In the genomic region with DNA sequence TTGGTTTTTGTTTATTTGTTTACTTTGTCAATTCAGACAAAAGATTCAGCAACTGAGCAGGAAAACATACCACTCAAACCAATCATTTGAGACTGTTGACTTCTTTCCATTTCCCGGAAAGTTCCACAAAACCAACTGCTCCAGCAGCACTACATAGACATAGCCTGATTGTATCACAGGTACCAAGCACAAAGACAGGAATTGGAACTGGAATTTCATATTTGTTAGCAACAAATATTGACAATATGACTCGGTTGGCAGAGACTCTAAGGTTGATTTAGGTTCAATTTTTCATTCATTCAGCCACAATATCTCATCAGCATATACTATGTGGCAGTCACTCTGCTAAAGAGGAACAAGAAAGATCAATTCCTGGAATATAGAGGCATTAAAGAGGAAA, we compare ENCODE assay signal across 20 cellular contexts.
DNase-seq lines count a peak whose midpoint lies in the region; ATAC-seq and TF ChIP-seq lines count a peak whose summit lies in the region.
"Had no signal": no experiment of that assay in that cellular context is flagged by ENCODE, and none has a peak within 500 bp of the region (broad histone marks: within the 10 kb centered on the region; RNA-seq: fewer than 3 reads in every experiment).

No MANE protein-coding gene starts in this region.

- peaks cover 7% of the 10 kb centered on the region; the same call in 1 of the 2 replicates for H3K4me1 ChIP-seq in PC-3 (ENCODE audit: insufficient read depth, low read length)
- H3K4me1 ChIP-seq in naive thymus-derived CD4-positive, alpha-beta T cell (ENCODE audit: control insufficient read depth in 2 of 2, insufficient read depth in 2 of 2, low read length in 2 of 2): no peaks in the 10 kb centered on the region
- H3K4me1 ChIP-seq: BE2C; BLaER1 treated with 17β-estradiol and CSF1 and Interleukin-3, amounts not matched to agents 10 nM and 100 nM had no signal

- H3K36me3 Mint-ChIP-seq in naive thymus-derived CD4-positive, alpha-beta T cell: no peaks in the 10 kb centered on the region
- H3K36me3 Mint-ChIP-seq: CD14-positive monocyte; CD8-positive, alpha-beta memory T cell had no signal

- no peaks in the 10 kb centered on the region for H3K36me3 ChIP-seq in PC-3 (ENCODE audit: low read depth, low read length)
- no peaks in the 10 kb centered on the region for H3K36me3 ChIP-seq in naive thymus-derived CD4-positive, alpha-beta T cell (ENCODE audit: control insufficient read depth in 2 of 3, insufficient read depth in 3 of 3, low read length in 3 of 3)
- H3K36me3 ChIP-seq: BE2C; BLaER1 treated with 17β-estradiol and CSF1 and Interleukin-3, amounts not matched to agents 10 nM and 100 nM had no signal

- peak; percentile 51 for ATAC-seq in PC-3
- ATAC-seq in naive thymus-derived CD4-positive, alpha-beta T cell: no peak
- ATAC-seq: HCT116 had no signal

- no peaks in the 10 kb centered on the region for H3F3A ChIP-seq in PC-3 (ENCODE audit: low read length, unreplicated experiment)

- H3K79me2 ChIP-seq in PC-3 (ENCODE audit: low read length): no peaks in the 10 kb centered on the region

- H3K27ac ChIP-seq in PC-3 (ENCODE audit: low read length): no peak overlapping the region
- H3K27ac ChIP-seq in naive thymus-derived CD4-positive, alpha-beta T cell (ENCODE audit: low read depth, low read length): no peak overlapping the region
- H3K27ac ChIP-seq: 22Rv1; BLaER1 treated with 17β-estradiol and CSF1 and Interleukin-3, amounts not matched to agents 10 nM and 100 nM; GM23248 had no signal

- H3K4me2 ChIP-seq in PC-3 (ENCODE audit: low read length): no peak overlapping the region
- H3K4me2 ChIP-seq: BLaER1 treated with 17β-estradiol and CSF1 and Interleukin-3, amounts not matched to agents 10 nM and 100 nM had no signal

- peaks cover 0 to 14% (median 2%) of the 10 kb centered on the region in 11 donors for H3K9me3 Mint-ChIP-seq in naive thymus-derived CD4-positive, alpha-beta T cell
- H3K9me3 Mint-ChIP-seq: CD4-positive, alpha-beta T cell had no signal

- H3K4me3 Mint-ChIP-seq in naive thymus-derived CD4-positive, alpha-beta T cell: no peak overlapping the region
- H3K4me3 Mint-ChIP-seq: CD14-positive monocyte; CD4-positive, alpha-beta T cell; CD8-positive, alpha-beta memory T cell; H9 had no signal

- H3K4me3 ChIP-seq in PC-3 (ENCODE audit: low read length): no peak overlapping the region
- no peak overlapping the region for H3K4me3 ChIP-seq in naive thymus-derived CD4-positive, alpha-beta T cell (ENCODE audit: low read length)
- H3K4me3 ChIP-seq: BLaER1 treated with 17β-estradiol and CSF1 and Interleukin-3, amounts not matched to agents 10 nM and 100 nM; GM23248 had no signal

- H3K4me1 Mint-ChIP-seq in naive thymus-derived CD4-positive, alpha-beta T cell: no peaks in the 10 kb centered on the region
- H3K4me1 Mint-ChIP-seq: CD14-positive monocyte; CD8-positive, alpha-beta memory T cell had no signal

- H2AFZ ChIP-seq in PC-3 (ENCODE audit: low read length): no peak overlapping the region
- H2AFZ ChIP-seq: GM23248 had no signal

- CTCF ChIA-PET in PC-3 (lab: Charles Lee): no interaction called here
- CTCF ChIA-PET in naive thymus-derived CD4-positive, alpha-beta T cell (lab: Charles Lee): no interaction called here

- no peaks in the 10 kb centered on the region for H3K27me3 ChIP-seq in PC-3 (ENCODE audit: low read length)
- no peaks in the 10 kb centered on the region for H3K27me3 ChIP-seq in naive thymus-derived CD4-positive, alpha-beta T cell (ENCODE audit: control insufficient read depth in 2 of 2, insufficient read depth in 2 of 2, low read length in 2 of 2)
- H3K27me3 ChIP-seq: BE2C had no signal

- H3K9ac ChIP-seq in PC-3 (ENCODE audit: low read length): no peak overlapping the region
- H3K9ac ChIP-seq: BLaER1 treated with 17β-estradiol and CSF1 and Interleukin-3, amounts not matched to agents 10 nM and 100 nM; GM23248 had no signal

- no TSS peak for BruUV-seq in PC-3 (replicated peaks; lab: Mats Ljungman, UMichigan)

- H3K9me3 ChIP-seq in PC-3 (ENCODE audit: low read length): no peaks in the 10 kb centered on the region
- H3K9me3 ChIP-seq in naive thymus-derived CD4-positive, alpha-beta T cell (ENCODE audit: control insufficient read depth in 2 of 3, low read length in 3 of 3): no peaks in the 10 kb centered on the region
- H3K9me3 ChIP-seq: BE2C had no signal

- no peak for TF ChIP-seq CTCF in PC-3 (conservative IDR thresholded peaks at IDR 0.05; ENCODE audit: low read depth, low read length)

- peaks cover 0 to 7% (median 0%) of the 10 kb centered on the region in 5 donors for H3K27me3 Mint-ChIP-seq in naive thymus-derived CD4-positive, alpha-beta T cell
- H3K27me3 Mint-ChIP-seq: CD4-positive, alpha-beta T cell; CD8-positive, alpha-beta memory T cell had no signal

- no peaks in the 10 kb centered on the region for H3K9me2 ChIP-seq in PC-3 (replicated peaks; ENCODE audit: low read length)

- H4K20me1 ChIP-seq in PC-3 (ENCODE audit: low read length): no peaks in the 10 kb centered on the region
- H4K20me1 ChIP-seq: BLaER1 treated with 17β-estradiol and CSF1 and Interleukin-3, amounts not matched to agents 10 nM and 100 nM had no signal

- no peak overlapping the region for H3K27ac Mint-ChIP-seq in naive thymus-derived CD4-positive, alpha-beta T cell
- H3K27ac Mint-ChIP-seq: CD14-positive monocyte; CD4-positive, alpha-beta T cell; CD8-positive, alpha-beta memory T cell; H9 had no signal

- POLR2A ChIA-PET in PC-3 (lab: Charles Lee; ENCODE audit: unreplicated experiment): no interaction called here
- POLR2A ChIA-PET in naive thymus-derived CD4-positive, alpha-beta T cell (lab: Charles Lee): no interaction called here

- DNase-seq in NCI-H2029 (lab: John Stamatoyannopoulos, UW) (peak; percentile 3), NCI-H2029 treated with DMSO at 0.1 percent for 48 hours (lab: John Stamatoyannopoulos, UW) (no peak), DMS53 treated with DMSO at 0.1 percent for 48 hours (lab: John Stamatoyannopoulos, UW; ENCODE audit: unreplicated experiment) (peak; percentile 50), PC-3 (peak; percentile 62), NCI-H446 (lab: John Stamatoyannopoulos, UW) (no peak), NCI-H510A (lab: John Stamatoyannopoulos, UW) (no peak)
- DNase-seq in naive thymus-derived CD4-positive, alpha-beta T cell: no peak
- DNase-seq: ACHN; AML-193; BE2C; CD4-positive, alpha-beta T cell; CD8-positive, alpha-beta memory T cell; DMS 273 treated with DMSO at 0.1 percent for 48 hours; DND-41; GM23248 had no signal

- intact Hi-C loops in PC-3 (cut with micrococcal nuclease): no loop called here
- intact Hi-C loops in naive thymus-derived CD4-positive, alpha-beta T cell (cut with micrococcal nuclease): no loop called here

Comparison
In these comparisons a context has a peak if more than half of its experiments do, and no peak if none do; other contexts are left out.
1. DNase-seq: peak in NCI-H2029 (single experiment), DMS53 treated with DMSO at 0.1 percent for 48 hours (single experiment) and PC-3 (single experiment); none in NCI-H2029 treated with DMSO at 0.1 percent for 48 hours (single experiment), NCI-H446 (0 of 2), NCI-H510A (single experiment) and naive thymus-derived CD4-positive, alpha-beta T cell (0 of 9).